8 cellular contexts compared by ENCODE assay signal in genomic region chr11:128342511-128343133, GRCh38.
DNase-seq lines count a peak whose midpoint lies in the region; ATAC-seq and TF ChIP-seq lines count a peak whose summit lies in the region.

No MANE protein-coding gene starts in this region.

- H3K27ac ChIP-seq in psoas muscle = peak overlapping the region; percentile 50

- intact Hi-C loops in psoas muscle (cut with DNase I) = no loop called here

- no peaks in the 10 kb centered on the region for H3K27me3 ChIP-seq in psoas muscle (ENCODE audit: insufficient read depth in 3 of 3, low read length in 2 of 3)

- ATAC-seq in GM21576 (IDR thresholded peaks at IDR 0.05; ENCODE audit: unreplicated experiment) = peak; percentile 96
- ATAC-seq in psoas muscle = peak; percentile 47 to 83 (median 70)
- ATAC-seq in GM19324 (IDR thresholded peaks at IDR 0.05; ENCODE audit: low FRiP score, unreplicated experiment) = no peak

- peak; percentile 100 for DNase-seq in DMS79 (lab: John Stamatoyannopoulos, UW)
- DNase-seq in Kasumi-1 (lab: John Stamatoyannopoulos, UW) = peak; percentile 41 to 52
- DNase-seq in UCSD-AML1 (lab: John Stamatoyannopoulos, UW; ENCODE audit: unreplicated experiment) = peak; percentile 71
- peak; percentile 91 for DNase-seq in epithelial cell of esophagus (ENCODE audit: low read depth)
- peak; percentile 53 to 76 for DNase-seq in psoas muscle
- no peak for DNase-seq in cerebellar cortex (ENCODE audit: low spot score)

- no peak for TF ChIP-seq CTCF in epithelial cell of esophagus (IDR thresholded peaks at IDR 0.05; ENCODE audit: insufficient read depth, low read depth, low read length, missing control alignments)
- TF ChIP-seq CTCF in psoas muscle (IDR thresholded peaks at IDR 0.05) = no peak

- no peak overlapping the region for H3K4me3 ChIP-seq in epithelial cell of esophagus (ENCODE audit: low read length)
- H3K4me3 ChIP-seq in psoas muscle = no peak overlapping the region

- no peaks in the 10 kb centered on the region for H3K36me3 ChIP-seq in psoas muscle (ENCODE audit: insufficient read depth in 1 of 2, low read depth in 1 of 2)

- no peaks in the 10 kb centered on the region for H3K4me1 ChIP-seq in psoas muscle

- 44 to 51% (median 49%) methylated on average over 7 of the region's 7 CpGs for WGBS in psoas muscle, 3 donors

- no peaks in the 10 kb centered on the region for H3K9me3 ChIP-seq in psoas muscle
